In genomic region chr11:66855574-66856495, GRCh38 we compare ENCODE assay signal across 8 cellular contexts. TPM values are rescaled to one million over a fixed set of nuclear protein-coding genes. Genes with fewer than 3 reads are reported as not detected.
DNase-seq lines count a peak whose midpoint lies in the region; ATAC-seq and TF ChIP-seq lines count a peak whose summit lies in the region.

No MANE protein-coding gene starts in this region.

- no peaks in the 10 kb centered on the region for H3K27me3 ChIP-seq in Panc1 (ENCODE audit: control insufficient read depth, insufficient read depth, low read length)
- no peaks in the 10 kb centered on the region for H3K27me3 ChIP-seq in neuron (ENCODE audit: insufficient read depth, low read length)

- in situ Hi-C loops in Panc1 (cut with HindIII; ENCODE audit: low pct_unique_long_range_greater_than_20kb, low sequenced_read_pairs), result no loop called here

- peak; percentile 85 for DNase-seq in DMS53 treated with DMSO at 0.1 percent for 48 hours (lab: John Stamatoyannopoulos, UW; ENCODE audit: unreplicated experiment)
- peak; percentile 92 for DNase-seq in KG1 (lab: John Stamatoyannopoulos, UW)
- DNase-seq in Panc1 (ENCODE audit: low read depth, low spot score), result peak; percentile 65
- peak; percentile 19 to 56 (median 34) for DNase-seq in activated naive CD4-positive, alpha-beta T cell (lab: John Stamatoyannopoulos, UW)
- DNase-seq in foreskin melanocyte, result peak; percentile 60
- peak; percentile 85 for DNase-seq in superior temporal gyrus (ENCODE audit: extremely low spot score)

- no peaks in the 10 kb centered on the region for H3K36me3 ChIP-seq in Panc1 (ENCODE audit: control insufficient read depth, insufficient read depth, low read length)
- peaks cover 6% of the 10 kb centered on the region for H3K36me3 ChIP-seq in neuron (ENCODE audit: insufficient read depth, low read length)

- intact Hi-C loops in Panc1 (cut with micrococcal nuclease; ENCODE audit: unreplicated experiment), result no loop called here

- H3K27ac ChIP-seq in Panc1 (ENCODE audit: low read length), result peak overlapping the region; percentile 99

- peak; percentile 65 for ATAC-seq in GM21576 (IDR thresholded peaks at IDR 0.05; ENCODE audit: unreplicated experiment)
- peak; percentile 86 for ATAC-seq in Panc1

- no peaks in the 10 kb centered on the region for H3K9me3 ChIP-seq in Panc1 (ENCODE audit: control insufficient read depth, insufficient read depth, low read depth, low read length)
- H3K9me3 ChIP-seq in neuron (ENCODE audit: low read length), result no peaks in the 10 kb centered on the region

- H3K4me1 ChIP-seq in Panc1 (ENCODE audit: control insufficient read depth, insufficient read depth, low read length) (peaks cover 22% of the 10 kb centered on the region), neuron (ENCODE audit: insufficient read depth, low read length) (peaks cover 14% of the 10 kb centered on the region)

- TF ChIP-seq CTCF in Panc1 (IDR thresholded peaks at IDR 0.05), result no peak

- BruUV-seq in Panc1 (replicated peaks; lab: Mats Ljungman, UMichigan), result no TSS peak

- POLR2A ChIA-PET in Panc1 (lab: Charles Lee), result interaction anchor here (0.6 to 1.0 kb wide), 5 partner anchors 12 to 166 kb away, joined by 3 to 8 read pairs (median 5); no protein-coding TSS in a partner anchor

- H3K4me3 ChIP-seq in Panc1 (ENCODE audit: low read depth in 2 of 2, low read length in 2 of 2), result peak overlapping the region; percentile 77 to 79
- peak overlapping the region; percentile 63 for H3K4me3 ChIP-seq in neuron (ENCODE audit: low read length)

- CTCF ChIA-PET in Panc1 (lab: Charles Lee), result interaction anchor here (0.6 kb wide), 3 partner anchors 11 to 792 kb away, joined by 4 to 8 read pairs (median 7); no protein-coding TSS in a partner anchor

- H2AFZ ChIP-seq in neuron (ENCODE audit: low read depth, low read length), result peak overlapping the region; percentile 55

RNA-seq across cellular contexts. Expression of gene LRFN4, which starts 1.0 kb away (rescaled TPM):
- total RNA-seq in Panc1 (2021; ENCODE audit: unreplicated experiment), result 56.7 TPM
- 63.5 TPM for polyA plus RNA-seq in Panc1 (2012; ENCODE audit: insufficient read length)

RNA-seq across cellular contexts. Expression of gene RCE1, which starts 12.6 kb away (rescaled TPM):
- total RNA-seq in Panc1 (2021; ENCODE audit: unreplicated experiment), result 43.7 TPM
- polyA plus RNA-seq in Panc1 (2012; ENCODE audit: insufficient read length), result 43.4 TPM

Comparison
In these comparisons a context has a peak if more than half of its experiments do, and no peak if none do; other contexts are left out.
1. Peak in every context shown above with its lines: DNase-seq, ATAC-seq, H3K4me3 ChIP-seq and H3K27ac ChIP-seq.
2. DNase-seq: peak in every context shown above with its lines; median percentile 92 in KG1; 85 in DMS53 treated with DMSO at 0.1 percent for 48 hours; 85 in superior temporal gyrus; 65 in Panc1; 60 in foreskin melanocyte; 34 in activated naive CD4-positive, alpha-beta T cell.